Comparison of ENCODE assay signal across 2 cellular contexts in genomic region chr12:89756638-89757321, GRCh38.
TF ChIP-seq lines count a peak whose summit lies in the region.

No MANE protein-coding gene starts in this region.

TF ChIP-seq in A549, 52 proteins besides CTCF, POLR2A, EP300 and RAD21 (continued from another document):
- TF ChIP-seq, protein P1, sequence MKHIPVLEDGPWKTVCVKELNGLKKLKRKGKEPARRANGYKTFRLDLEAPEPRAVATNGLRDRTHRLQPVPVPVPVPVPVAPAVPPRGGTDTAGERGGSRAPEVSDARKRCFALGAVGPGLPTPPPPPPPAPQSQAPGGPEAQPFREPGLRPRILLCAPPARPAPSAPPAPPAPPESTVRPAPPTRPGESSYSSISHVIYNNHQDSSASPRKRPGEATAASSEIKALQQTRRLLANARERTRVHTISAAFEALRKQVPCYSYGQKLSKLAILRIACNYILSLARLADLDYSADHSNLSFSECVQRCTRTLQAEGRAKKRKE (CRISPR knock-in tag; IDR thresholded peaks at IDR 0.05; ENCODE audit: low read depth), result no peak
- TF ChIP-seq HOXA7 (CRISPR knock-in tag; IDR thresholded peaks at IDR 0.05) (no peak), BCL3 (IDR thresholded peaks at IDR 0.05) (peak; percentile 71; the same call in 1 of the 3 replicates), MAZ (IDR thresholded peaks at IDR 0.05; ENCODE audit: borderline replicate concordance, low read depth, low read length) (no peak), CEBPB (IDR thresholded peaks at IDR 0.05) (peak; percentile 95 to 96), MAFK (IDR thresholded peaks at IDR 0.05; ENCODE audit: partially characterized antibody) (peak; percentile 99)
- TF ChIP-seq, protein P2, sequence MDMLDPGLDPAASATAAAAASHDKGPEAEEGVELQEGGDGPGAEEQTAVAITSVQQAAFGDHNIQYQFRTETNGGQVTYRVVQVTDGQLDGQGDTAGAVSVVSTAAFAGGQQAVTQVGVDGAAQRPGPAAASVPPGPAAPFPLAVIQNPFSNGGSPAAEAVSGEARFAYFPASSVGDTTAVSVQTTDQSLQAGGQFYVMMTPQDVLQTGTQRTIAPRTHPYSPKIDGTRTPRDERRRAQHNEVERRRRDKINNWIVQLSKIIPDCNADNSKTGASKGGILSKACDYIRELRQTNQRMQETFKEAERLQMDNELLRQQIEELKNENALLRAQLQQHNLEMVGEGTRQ (IDR thresholded peaks at IDR 0.05), result no peak
- TF ChIP-seq, protein P3, sequence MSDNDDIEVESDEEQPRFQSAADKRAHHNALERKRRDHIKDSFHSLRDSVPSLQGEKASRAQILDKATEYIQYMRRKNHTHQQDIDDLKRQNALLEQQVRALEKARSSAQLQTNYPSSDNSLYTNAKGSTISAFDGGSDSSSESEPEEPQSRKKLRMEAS (IDR thresholded peaks at IDR 0.05), result 0 out of 2 replicates have a peak, but pooled peaks have one; percentile 30

TF ChIP-seq in K562, 482 proteins besides CTCF, POLR2A, EP300 and RAD21 (continued from another document and continues in another):
- TF ChIP-seq ARHGAP35 (IDR thresholded peaks at IDR 0.05; ENCODE audit: partially characterized antibody), result no peak
- TF ChIP-seq CEBPB (tag; IDR thresholded peaks at IDR 0.05), result peak; percentile 99
- TF ChIP-seq, protein P4, sequence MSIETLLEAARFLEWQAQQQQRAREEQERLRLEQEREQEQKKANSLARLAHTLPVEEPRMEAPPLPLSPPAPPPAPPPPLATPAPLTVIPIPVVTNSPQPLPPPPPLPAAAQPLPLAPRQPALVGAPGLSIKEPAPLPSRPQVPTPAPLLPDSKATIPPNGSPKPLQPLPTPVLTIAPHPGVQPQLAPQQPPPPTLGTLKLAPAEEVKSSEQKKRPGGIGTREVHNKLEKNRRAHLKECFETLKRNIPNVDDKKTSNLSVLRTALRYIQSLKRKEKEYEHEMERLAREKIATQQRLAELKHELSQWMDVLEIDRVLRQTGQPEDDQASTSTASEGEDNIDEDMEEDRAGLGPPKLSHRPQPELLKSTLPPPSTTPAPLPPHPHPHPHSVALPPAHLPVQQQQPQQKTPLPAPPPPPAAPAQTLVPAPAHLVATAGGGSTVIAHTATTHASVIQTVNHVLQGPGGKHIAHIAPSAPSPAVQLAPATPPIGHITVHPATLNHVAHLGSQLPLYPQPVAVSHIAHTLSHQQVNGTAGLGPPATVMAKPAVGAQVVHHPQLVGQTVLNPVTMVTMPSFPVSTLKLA (conservative IDR thresholded peaks at IDR 0.05), result peak; percentile 8 to 33; a peak in 1 of 4 replicates
- TF ChIP-seq NEUROD1 (IDR thresholded peaks at IDR 0.05; ENCODE audit: borderline replicate concordance, low read depth, low read length, partially characterized antibody), result no peak
- TF ChIP-seq SMAD4 (CRISPR knock-in tag; conservative IDR thresholded peaks at IDR 0.05), result 0 out of 2 replicates have a peak, but pooled peaks have one; percentile 14
- TF ChIP-seq JUNB (CRISPR knock-in tag; conservative IDR thresholded peaks at IDR 0.05), result peak; percentile 90
- 0 out of 2 replicates have a peak, but pooled peaks have one; percentile 16 for TF ChIP-seq CREB3L1 (IDR thresholded peaks at IDR 0.05; ENCODE audit: borderline replicate concordance, low read depth)
- TF ChIP-seq ZMIZ1 (IDR thresholded peaks at IDR 0.05; ENCODE audit: low read depth in 2 of 2, low read length in 2 of 2), result peak in 1 of 2 experiments; percentile 56; a peak in 1 of 4 replicates
- TF ChIP-seq TCF3 (CRISPR knock-in tag; IDR thresholded peaks at IDR 0.05), result peak; percentile 38; the same call in 1 of the 2 replicates
- TF ChIP-seq ATF1 (CRISPR knock-in tag; IDR thresholded peaks at IDR 0.05), result no peak
- peak; percentile 72 for TF ChIP-seq ATF1 (tag; IDR thresholded peaks at IDR 0.05)
- TF ChIP-seq LCOR (CRISPR knock-in tag; IDR thresholded peaks at IDR 0.05), result peak; percentile 92
- TF ChIP-seq E2F1 (CRISPR knock-in tag; IDR thresholded peaks at IDR 0.05), result no peak
- TF ChIP-seq NR2C1 (IDR thresholded peaks at IDR 0.05), result no peak
- TF ChIP-seq NR2C1 (tag; IDR thresholded peaks at IDR 0.05), result peak; percentile 46; the same call in 1 of the 2 replicates
- TF ChIP-seq JUN (IDR thresholded peaks at IDR 0.05; ENCODE audit: borderline replicate concordance, low read depth, low read length), result peak; percentile 98
- peak; percentile 99 for TF ChIP-seq JUN (CRISPR knock-in tag; IDR thresholded peaks at IDR 0.05; ENCODE audit: borderline replicate concordance)
- TF ChIP-seq TEAD2 (tag; IDR thresholded peaks at IDR 0.05), result 0 out of 2 replicates have a peak, but pooled peaks have one; percentile 33
- peak; percentile 95 for TF ChIP-seq NFE2 (IDR thresholded peaks at IDR 0.05; ENCODE audit: low read depth)
- no peak for TF ChIP-seq CBX5 (IDR thresholded peaks at IDR 0.05; ENCODE audit: borderline replicate concordance, low read depth)
- TF ChIP-seq HMG20B (CRISPR knock-in tag; IDR thresholded peaks at IDR 0.05), result 0 out of 2 replicates have a peak, but pooled peaks have one; percentile 75
- TF ChIP-seq MEF2D (tag; conservative IDR thresholded peaks at IDR 0.05; ENCODE audit: low read depth), result no peak
- TF ChIP-seq FOS (IDR thresholded peaks at IDR 0.05; ENCODE audit: extremely low read depth, insufficient read length), result peak; percentile 65
- TF ChIP-seq ARNT (IDR thresholded peaks at IDR 0.05), result peak in 1 of 2 experiments; percentile 82; a peak in 1 of 4 replicates
- peak in 1 of 2 experiments; percentile 63; a peak in 1 of 4 replicates for TF ChIP-seq TBL1XR1 (IDR thresholded peaks at IDR 0.05; ENCODE audit: low read length in 2 of 2)
- TF ChIP-seq PHF20 (IDR thresholded peaks at IDR 0.05; ENCODE audit: partially characterized antibody), result no peak
- TF ChIP-seq ZNF518B (CRISPR knock-in tag; IDR thresholded peaks at IDR 0.05), result no peak
- TF ChIP-seq IRF9 (tag; IDR thresholded peaks at IDR 0.05), result peak; percentile 37; the same call in 1 of the 2 replicates
- TF ChIP-seq ZNF133 (CRISPR knock-in tag; IDR thresholded peaks at IDR 0.05), result no peak
- no peak for TF ChIP-seq TGIF2 (CRISPR knock-in tag; IDR thresholded peaks at IDR 0.05)
- TF ChIP-seq SMC3 (conservative IDR thresholded peaks at IDR 0.05; ENCODE audit: insufficient read depth, low read depth, low read length), result no peak
- TF ChIP-seq MYNN (IDR thresholded peaks at IDR 0.05), result no peak
- no peak for TF ChIP-seq MYNN (CRISPR knock-in tag; IDR thresholded peaks at IDR 0.05)
- no peak for TF ChIP-seq DLX4 (CRISPR knock-in tag; IDR thresholded peaks at IDR 0.05)
- TF ChIP-seq CCAR2 (IDR thresholded peaks at IDR 0.05; ENCODE audit: low read depth, low read length), result no peak
- peak; percentile 53 for TF ChIP-seq TAF9B (IDR thresholded peaks at IDR 0.05; ENCODE audit: partially characterized antibody)
- TF ChIP-seq SMARCE1 (IDR thresholded peaks at IDR 0.05), result peak; percentile 94
- TF ChIP-seq, protein P5, sequence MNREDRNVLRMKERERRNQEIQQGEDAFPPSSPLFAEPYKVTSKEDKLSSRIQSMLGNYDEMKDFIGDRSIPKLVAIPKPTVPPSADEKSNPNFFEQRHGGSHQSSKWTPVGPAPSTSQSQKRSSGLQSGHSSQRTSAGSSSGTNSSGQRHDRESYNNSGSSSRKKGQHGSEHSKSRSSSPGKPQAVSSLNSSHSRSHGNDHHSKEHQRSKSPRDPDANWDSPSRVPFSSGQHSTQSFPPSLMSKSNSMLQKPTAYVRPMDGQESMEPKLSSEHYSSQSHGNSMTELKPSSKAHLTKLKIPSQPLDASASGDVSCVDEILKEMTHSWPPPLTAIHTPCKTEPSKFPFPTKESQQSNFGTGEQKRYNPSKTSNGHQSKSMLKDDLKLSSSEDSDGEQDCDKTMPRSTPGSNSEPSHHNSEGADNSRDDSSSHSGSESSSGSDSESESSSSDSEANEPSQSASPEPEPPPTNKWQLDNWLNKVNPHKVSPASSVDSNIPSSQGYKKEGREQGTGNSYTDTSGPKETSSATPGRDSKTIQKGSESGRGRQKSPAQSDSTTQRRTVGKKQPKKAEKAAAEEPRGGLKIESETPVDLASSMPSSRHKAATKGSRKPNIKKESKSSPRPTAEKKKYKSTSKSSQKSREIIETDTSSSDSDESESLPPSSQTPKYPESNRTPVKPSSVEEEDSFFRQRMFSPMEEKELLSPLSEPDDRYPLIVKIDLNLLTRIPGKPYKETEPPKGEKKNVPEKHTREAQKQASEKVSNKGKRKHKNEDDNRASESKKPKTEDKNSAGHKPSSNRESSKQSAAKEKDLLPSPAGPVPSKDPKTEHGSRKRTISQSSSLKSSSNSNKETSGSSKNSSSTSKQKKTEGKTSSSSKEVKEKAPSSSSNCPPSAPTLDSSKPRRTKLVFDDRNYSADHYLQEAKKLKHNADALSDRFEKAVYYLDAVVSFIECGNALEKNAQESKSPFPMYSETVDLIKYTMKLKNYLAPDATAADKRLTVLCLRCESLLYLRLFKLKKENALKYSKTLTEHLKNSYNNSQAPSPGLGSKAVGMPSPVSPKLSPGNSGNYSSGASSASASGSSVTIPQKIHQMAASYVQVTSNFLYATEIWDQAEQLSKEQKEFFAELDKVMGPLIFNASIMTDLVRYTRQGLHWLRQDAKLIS (CRISPR knock-in tag; IDR thresholded peaks at IDR 0.05), result peak; percentile 70; the same call in 1 of the 2 replicates
- peak; percentile 83; the same call in 1 of the 2 replicates for TF ChIP-seq SMARCC2 (IDR thresholded peaks at IDR 0.05; ENCODE audit: low read depth)
